ENCODE assay signal across 1 cellular context in the genomic region with DNA sequence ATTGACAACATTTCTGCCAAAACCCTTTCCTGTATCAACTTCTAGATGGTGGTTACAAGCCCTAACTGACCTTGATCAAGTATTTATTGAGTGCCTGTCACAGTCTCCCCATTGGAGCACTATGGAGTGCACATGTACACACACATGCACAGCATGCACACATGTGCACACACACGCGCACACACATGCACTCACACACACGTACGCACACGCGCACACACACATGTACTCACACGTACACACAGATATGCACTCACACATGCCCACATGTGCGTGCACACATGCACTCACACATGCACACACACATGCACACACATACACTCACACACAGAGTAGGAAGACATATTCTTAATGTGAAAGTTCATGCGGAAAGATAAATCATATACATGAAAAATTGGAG.
TF ChIP-seq lines count a peak whose summit lies in the region.

No MANE protein-coding gene starts in this region.

TF ChIP-seq in HepG2, 621 proteins besides CTCF, POLR2A, EP300 and RAD21:
- TF ChIP-seq, protein P1, sequence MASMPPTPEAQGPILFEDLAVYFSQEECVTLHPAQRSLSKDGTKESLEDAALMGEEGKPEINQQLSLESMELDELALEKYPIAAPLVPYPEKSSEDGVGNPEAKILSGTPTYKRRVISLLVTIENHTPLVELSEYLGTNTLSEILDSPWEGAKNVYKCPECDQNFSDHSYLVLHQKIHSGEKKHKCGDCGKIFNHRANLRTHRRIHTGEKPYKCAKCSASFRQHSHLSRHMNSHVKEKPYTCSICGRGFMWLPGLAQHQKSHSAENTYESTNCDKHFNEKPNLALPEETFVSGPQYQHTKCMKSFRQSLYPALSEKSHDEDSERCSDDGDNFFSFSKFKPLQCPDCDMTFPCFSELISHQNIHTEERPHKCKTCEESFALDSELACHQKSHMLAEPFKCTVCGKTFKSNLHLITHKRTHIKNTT (CRISPR knock-in tag; IDR thresholded peaks at IDR 0.05) = no peak
- TF ChIP-seq, protein P2, sequence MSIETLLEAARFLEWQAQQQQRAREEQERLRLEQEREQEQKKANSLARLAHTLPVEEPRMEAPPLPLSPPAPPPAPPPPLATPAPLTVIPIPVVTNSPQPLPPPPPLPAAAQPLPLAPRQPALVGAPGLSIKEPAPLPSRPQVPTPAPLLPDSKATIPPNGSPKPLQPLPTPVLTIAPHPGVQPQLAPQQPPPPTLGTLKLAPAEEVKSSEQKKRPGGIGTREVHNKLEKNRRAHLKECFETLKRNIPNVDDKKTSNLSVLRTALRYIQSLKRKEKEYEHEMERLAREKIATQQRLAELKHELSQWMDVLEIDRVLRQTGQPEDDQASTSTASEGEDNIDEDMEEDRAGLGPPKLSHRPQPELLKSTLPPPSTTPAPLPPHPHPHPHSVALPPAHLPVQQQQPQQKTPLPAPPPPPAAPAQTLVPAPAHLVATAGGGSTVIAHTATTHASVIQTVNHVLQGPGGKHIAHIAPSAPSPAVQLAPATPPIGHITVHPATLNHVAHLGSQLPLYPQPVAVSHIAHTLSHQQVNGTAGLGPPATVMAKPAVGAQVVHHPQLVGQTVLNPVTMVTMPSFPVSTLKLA (IDR thresholded peaks at IDR 0.05) = peak; percentile 94
- TF ChIP-seq, protein P3, sequence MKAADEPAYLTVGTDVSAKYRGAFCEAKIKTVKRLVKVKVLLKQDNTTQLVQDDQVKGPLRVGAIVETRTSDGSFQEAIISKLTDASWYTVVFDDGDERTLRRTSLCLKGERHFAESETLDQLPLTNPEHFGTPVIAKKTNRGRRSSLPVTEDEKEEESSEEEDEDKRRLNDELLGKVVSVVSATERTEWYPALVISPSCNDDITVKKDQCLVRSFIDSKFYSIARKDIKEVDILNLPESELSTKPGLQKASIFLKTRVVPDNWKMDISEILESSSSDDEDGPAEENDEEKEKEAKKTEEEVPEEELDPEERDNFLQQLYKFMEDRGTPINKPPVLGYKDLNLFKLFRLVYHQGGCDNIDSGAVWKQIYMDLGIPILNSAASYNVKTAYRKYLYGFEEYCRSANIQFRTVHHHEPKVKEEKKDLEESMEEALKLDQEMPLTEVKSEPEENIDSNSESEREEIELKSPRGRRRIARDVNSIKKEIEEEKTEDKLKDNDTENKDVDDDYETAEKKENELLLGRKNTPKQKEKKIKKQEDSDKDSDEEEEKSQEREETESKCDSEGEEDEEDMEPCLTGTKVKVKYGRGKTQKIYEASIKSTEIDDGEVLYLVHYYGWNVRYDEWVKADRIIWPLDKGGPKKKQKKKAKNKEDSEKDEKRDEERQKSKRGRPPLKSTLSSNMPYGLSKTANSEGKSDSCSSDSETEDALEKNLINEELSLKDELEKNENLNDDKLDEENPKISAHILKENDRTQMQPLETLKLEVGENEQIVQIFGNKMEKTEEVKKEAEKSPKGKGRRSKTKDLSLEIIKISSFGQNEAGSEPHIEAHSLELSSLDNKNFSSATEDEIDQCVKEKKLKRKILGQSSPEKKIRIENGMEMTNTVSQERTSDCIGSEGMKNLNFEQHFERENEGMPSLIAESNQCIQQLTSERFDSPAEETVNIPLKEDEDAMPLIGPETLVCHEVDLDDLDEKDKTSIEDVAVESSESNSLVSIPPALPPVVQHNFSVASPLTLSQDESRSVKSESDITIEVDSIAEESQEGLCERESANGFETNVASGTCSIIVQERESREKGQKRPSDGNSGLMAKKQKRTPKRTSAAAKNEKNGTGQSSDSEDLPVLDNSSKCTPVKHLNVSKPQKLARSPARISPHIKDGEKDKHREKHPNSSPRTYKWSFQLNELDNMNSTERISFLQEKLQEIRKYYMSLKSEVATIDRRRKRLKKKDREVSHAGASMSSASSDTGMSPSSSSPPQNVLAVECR (CRISPR knock-in tag; IDR thresholded peaks at IDR 0.05; ENCODE audit: borderline replicate concordance) = no peak
TF ChIP-seq in HepG2: peak in this region for 1.
